32 cellular contexts compared by ENCODE assay signal in genomic region chr2:127877626-127878025, GRCh38.
"Had no signal": no experiment of that assay in that cellular context is flagged by ENCODE, and none has a peak within 500 bp of the region (broad histone marks: within the 10 kb centered on the region; RNA-seq: fewer than 3 reads in every experiment).

No MANE protein-coding gene starts in this region.

- H3K27ac Mint-ChIP-seq: activated CD4-positive, alpha-beta memory T cell treated with anti-CD3 and anti-CD28 coated beads, Interleukin-2, amount 10 ng/mL, durations not matched to agents 7 days and 5 days; activated CD4-positive, alpha-beta T cell treated with anti-CD3 and anti-CD28 coated beads, Interleukin-2, amount 10 ng/mL, durations not matched to agents 7 days and 5 days; activated naive CD8-positive, alpha-beta T cell; memory B cell; natural killer cell; neural progenitor cell; T-helper 1 cell treated with Interleukin-12 subunit alpha and Interleukin-12 subunit beta and Interleukin-4 antibody, amounts not matched to agents 30 μg/mL and 1 μg/mL, for 36 hours had no signal

- H3K36me3 ChIP-seq: colonic mucosa had no signal

- H3K4me3 Mint-ChIP-seq: activated CD4-positive, alpha-beta memory T cell treated with anti-CD3 and anti-CD28 coated beads, Interleukin-2, amount 10 ng/mL, durations not matched to agents 7 days and 5 days; activated CD4-positive, alpha-beta T cell treated with anti-CD3 and anti-CD28 coated beads, Interleukin-2, amount 10 ng/mL, durations not matched to agents 7 days and 5 days; activated naive CD8-positive, alpha-beta T cell; memory B cell; natural killer cell; neural progenitor cell; T-helper 1 cell treated with Interleukin-12 subunit alpha and Interleukin-12 subunit beta and Interleukin-4 antibody, amounts not matched to agents 30 μg/mL and 1 μg/mL, for 36 hours had no signal

- H3K4me3 ChIP-seq: body of pancreas, cardiac muscle cell, colonic mucosa, dorsolateral prefrontal cortex, gastroesophageal sphincter, neural progenitor cell, right atrium auricular region, suprapubic skin, tibial artery, upper lobe of right lung had no signal

- H3K27ac ChIP-seq: body of pancreas, cardiac muscle cell, colonic mucosa, dorsolateral prefrontal cortex, gastroesophageal sphincter, neural progenitor cell, right atrium auricular region, suprapubic skin, tibial artery, upper lobe of right lung had no signal

- H3K27me3 Mint-ChIP-seq: activated CD4-positive, alpha-beta memory T cell treated with anti-CD3 and anti-CD28 coated beads, Interleukin-2, amount 10 ng/mL, durations not matched to agents 7 days and 5 days; activated CD4-positive, alpha-beta T cell treated with anti-CD3 and anti-CD28 coated beads, Interleukin-2, amount 10 ng/mL, durations not matched to agents 7 days and 5 days; activated naive CD8-positive, alpha-beta T cell; memory B cell had no signal

- DNase-seq: activated CD4-positive, alpha-beta memory T cell treated with anti-CD3 and anti-CD28 coated beads, Interleukin-2, amount 10 ng/mL, durations not matched to agents 7 days and 5 days; activated CD4-positive, alpha-beta T cell treated with anti-CD3 and anti-CD28 coated beads for 1 hour; activated CD4-positive, alpha-beta T cell treated with anti-CD3 and anti-CD28 coated beads, Interleukin-2, amount 10 ng/mL, durations not matched to agents 7 days and 5 days; activated CD8-positive, alpha-beta memory T cell treated with anti-CD3 and anti-CD28 coated beads, Interleukin-2, amount 50 U/mL, for 48 hours; activated effector memory CD4-positive, alpha-beta T cell treated with Interleukin-2 at 50 U/mL for 16 hours; activated naive CD4-positive, alpha-beta T cell treated with Interleukin-2 at 50 U/mL for 16 hours; activated T-cell treated with anti-CD3 and anti-CD28 coated beads, Interleukin-2, amount 50 U/mL, for 48 hours; aorta; body of pancreas; cerebellar nuclear complex; colonic mucosa; dorsolateral prefrontal cortex; effector memory CD4-positive, alpha-beta T cell; erythroblast; head of caudate nucleus; hypothalamus; natural killer cell; stimulated activated CD4-positive, alpha-beta T cell treated with anti-CD3 and anti-CD28 coated beads, Interleukin-15, amount 100 ng/mL, for 24 hours; stimulated activated CD4-positive, alpha-beta T cell treated with anti-CD3 and anti-CD28 coated beads, Interleukin-2, amount 100 ng/mL, for 24 hours; stimulated activated naive CD4-positive, alpha-beta T cell; T-helper 9 cell; tibial artery; upper lobe of right lung had no signal

- H3K9ac ChIP-seq: neural progenitor cell had no signal

- H3K9me3 ChIP-seq: body of pancreas, colonic mucosa, gastroesophageal sphincter, right atrium auricular region, suprapubic skin, tibial artery, upper lobe of right lung had no signal

- H3K27me3 ChIP-seq: body of pancreas, cardiac muscle cell, colonic mucosa, dorsolateral prefrontal cortex, gastroesophageal sphincter, neural progenitor cell, right atrium auricular region, suprapubic skin, tibial artery, upper lobe of right lung had no signal

- ATAC-seq: body of pancreas, gastroesophageal sphincter, natural killer cell, upper lobe of right lung had no signal

- FAIRE-seq: TTC549 had no signal

- H3K9me3 Mint-ChIP-seq: activated CD4-positive, alpha-beta memory T cell treated with anti-CD3 and anti-CD28 coated beads, Interleukin-2, amount 10 ng/mL, durations not matched to agents 7 days and 5 days; activated CD4-positive, alpha-beta T cell treated with anti-CD3 and anti-CD28 coated beads, Interleukin-2, amount 10 ng/mL, durations not matched to agents 7 days and 5 days; memory B cell; natural killer cell; neural progenitor cell; T-helper 1 cell treated with Interleukin-12 subunit alpha and Interleukin-12 subunit beta and Interleukin-4 antibody, amounts not matched to agents 30 μg/mL and 1 μg/mL, for 36 hours had no signal

- H3K36me3 Mint-ChIP-seq: natural killer cell had no signal

- H3K4me1 ChIP-seq: colonic mucosa had no signal
